In genomic region chr4:73714647-73715046, GRCh38 we compare ENCODE assay signal across 24 cellular contexts.
"Had no signal": no experiment of that assay in that cellular context is flagged by ENCODE, and none has a peak within 500 bp of the region (broad histone marks: within the 10 kb centered on the region; RNA-seq: fewer than 3 reads in every experiment).

No MANE protein-coding gene starts in this region.

- H3K4me2 ChIP-seq: neural progenitor cell had no signal

- H3K27me3 ChIP-seq: neural progenitor cell, neutrophil, right atrium auricular region, spleen, tibial nerve, uterus had no signal

- H3K4me1 ChIP-seq: left ventricle myocardium inferior, neural progenitor cell, right atrium auricular region, tibial nerve, uterus had no signal

- DNase-seq: hippocampal formation; left ventricle myocardium inferior; mesendoderm; naive B cell; natural killer cell; nephron progenitor cell; occipital lobe; spleen; stimulated activated CD4-positive, alpha-beta T cell treated with anti-CD3 and anti-CD28 coated beads, Interleukin-1b, Interleukin-23, amount 100 ng/mL, for 48 hours; stimulated activated CD4-positive, alpha-beta T cell treated with anti-CD3 and anti-CD28 coated beads, Interleukin-2, amount 100 ng/mL, for 48 hours; stimulated activated CD4-positive, alpha-beta T cell treated with anti-CD3 and anti-CD28 coated beads, Interleukin-4, amount 100 ng/mL, for 4 hours; stimulated activated CD8-positive, alpha-beta memory T cell treated with anti-CD3 and anti-CD28 coated beads, Interleukin-4, amount 100 ng/mL, for 48 hours; stimulated activated naive CD4-positive, alpha-beta T cell treated with Interleukin-2 at 50 U/mL for 16 hours; stimulated activated naive CD8-positive, alpha-beta T cell treated with anti-CD3 and anti-CD28 coated beads, Interleukin-15, amount 100 ng/mL, for 72 hours; substantia nigra; uterus had no signal

- H3K9ac ChIP-seq: neural progenitor cell had no signal

- H2AFZ ChIP-seq: neural progenitor cell had no signal

- H3K4me3 ChIP-seq: left ventricle myocardium inferior, lung, neural progenitor cell, right atrium auricular region, skin epidermis, spleen, tibial nerve, uterus had no signal

- H3K36me3 ChIP-seq: left ventricle myocardium inferior, neural progenitor cell, neutrophil, right atrium auricular region, spleen, tibial nerve, uterus had no signal

- H3K27ac ChIP-seq: left ventricle myocardium inferior, neural progenitor cell, right atrium auricular region, skin epidermis, spleen, tibial nerve, uterus had no signal

- ATAC-seq: natural killer cell; sciatic nerve; stimulated activated memory B cell treated with anti-CD40 and anti-IgM and Interleukin-4, amounts not matched to agents 10 μg/mL and 1 μg/mL and 100 μg/mL, for 72 hours; stimulated activated naive CD8-positive, alpha-beta T cell treated with anti-CD3 and anti-CD28 coated beads, Interleukin-15, amount 100 ng/mL, for 72 hours had no signal

- H3K9me3 ChIP-seq: left ventricle myocardium inferior, neutrophil, right atrium auricular region, spleen, tibial nerve, uterus had no signal
